Comparison of ENCODE assay signal across 11 cellular contexts in genomic region chr7:5700391-5700985, GRCh38.
DNase-seq lines count a peak whose midpoint lies in the region; ATAC-seq and TF ChIP-seq lines count a peak whose summit lies in the region.
"Had no signal": no experiment of that assay in that cellular context is flagged by ENCODE, and none has a peak within 500 bp of the region (broad histone marks: within the 10 kb centered on the region; RNA-seq: fewer than 3 reads in every experiment).

No MANE protein-coding gene starts in this region.

- no peak overlapping the region for H3K4me3 ChIP-seq in right atrium auricular region
- H3K4me3 ChIP-seq: ovary had no signal

- H3K9me3 Mint-ChIP-seq in activated CD4-positive, alpha-beta memory T cell treated with anti-CD3 and anti-CD28 coated beads, Interleukin-2, amount 10 ng/mL, durations not matched to agents 7 days and 5 days = no peaks in the 10 kb centered on the region
- no peaks in the 10 kb centered on the region for H3K9me3 Mint-ChIP-seq in stimulated activated memory B cell treated with anti-CD40 and anti-IgM and Interleukin-4, amounts not matched to agents 10 μg/mL and 1 μg/mL and 100 μg/mL, for 72 hours

- CTCF ChIA-PET in activated CD4-positive, alpha-beta memory T cell treated with anti-CD3 and anti-CD28 coated beads, Interleukin-2, amount 10 ng/mL, durations not matched to agents 7 days and 5 days (lab: Charles Lee) = interaction anchor here (0.6 to 2.5 kb wide), 5 partner anchors 20 to 206 kb away, joined by 3 to 10 read pairs (median 3); no protein-coding TSS in a partner anchor

- peaks cover 33% of the 10 kb centered on the region for H3K27me3 Mint-ChIP-seq in activated CD4-positive, alpha-beta memory T cell treated with anti-CD3 and anti-CD28 coated beads, Interleukin-2, amount 10 ng/mL, durations not matched to agents 7 days and 5 days
- H3K27me3 Mint-ChIP-seq in stimulated activated memory B cell treated with anti-CD40 and anti-IgM and Interleukin-4, amounts not matched to agents 10 μg/mL and 1 μg/mL and 100 μg/mL, for 72 hours = no peaks in the 10 kb centered on the region

- no peak for ATAC-seq in stimulated activated memory B cell treated with anti-CD40 and anti-IgM and Interleukin-4, amounts not matched to agents 10 μg/mL and 1 μg/mL and 100 μg/mL, for 72 hours
- ATAC-seq in HG03571 (IDR thresholded peaks at IDR 0.05; ENCODE audit: unreplicated experiment) (no peak), GM18873 (IDR thresholded peaks at IDR 0.05; ENCODE audit: low FRiP score, unreplicated experiment) (no peak), HG02884 (IDR thresholded peaks at IDR 0.05; ENCODE audit: unreplicated experiment) (no peak)

- H3K4me1 Mint-ChIP-seq in activated CD4-positive, alpha-beta memory T cell treated with anti-CD3 and anti-CD28 coated beads, Interleukin-2, amount 10 ng/mL, durations not matched to agents 7 days and 5 days = peaks cover 52% of the 10 kb centered on the region
- H3K4me1 Mint-ChIP-seq in stimulated activated memory B cell treated with anti-CD40 and anti-IgM and Interleukin-4, amounts not matched to agents 10 μg/mL and 1 μg/mL and 100 μg/mL, for 72 hours = peaks cover 80% of the 10 kb centered on the region

- no peak for TF ChIP-seq CTCF in right atrium auricular region (IDR thresholded peaks at IDR 0.05)

- no peak overlapping the region for H3K4me3 Mint-ChIP-seq in activated CD4-positive, alpha-beta memory T cell treated with anti-CD3 and anti-CD28 coated beads, Interleukin-2, amount 10 ng/mL, durations not matched to agents 7 days and 5 days
- peak overlapping the region; percentile 22 for H3K4me3 Mint-ChIP-seq in stimulated activated memory B cell treated with anti-CD40 and anti-IgM and Interleukin-4, amounts not matched to agents 10 μg/mL and 1 μg/mL and 100 μg/mL, for 72 hours

- H3K36me3 ChIP-seq in right atrium auricular region = no peaks in the 10 kb centered on the region
- H3K36me3 ChIP-seq: ovary had no signal

- peaks cover 44% of the 10 kb centered on the region for H3K36me3 Mint-ChIP-seq in activated CD4-positive, alpha-beta memory T cell treated with anti-CD3 and anti-CD28 coated beads, Interleukin-2, amount 10 ng/mL, durations not matched to agents 7 days and 5 days (ENCODE audit: low read depth)
- H3K36me3 Mint-ChIP-seq in stimulated activated memory B cell treated with anti-CD40 and anti-IgM and Interleukin-4, amounts not matched to agents 10 μg/mL and 1 μg/mL and 100 μg/mL, for 72 hours = peaks cover 28% of the 10 kb centered on the region

- peaks cover 0 to 84% of the 10 kb centered on the region in 2 donors for H3K4me1 ChIP-seq in right atrium auricular region

- H3K9me3 ChIP-seq in right atrium auricular region = no peaks in the 10 kb centered on the region
- H3K9me3 ChIP-seq: ovary had no signal

- no peaks in the 10 kb centered on the region for H3K27me3 ChIP-seq in right atrium auricular region
- H3K27me3 ChIP-seq: ovary had no signal

- POLR2A ChIA-PET in activated CD4-positive, alpha-beta memory T cell treated with anti-CD3 and anti-CD28 coated beads, Interleukin-2, amount 10 ng/mL, durations not matched to agents 7 days and 5 days (lab: Charles Lee) = interaction anchor here (1.0 to 1.4 kb wide), 2 partner anchors 10 to 12 kb away, joined by 3 to 4 read pairs; no protein-coding TSS in a partner anchor

- peak; percentile 61 for DNase-seq in NCI-H2107 treated with DMSO at 0.1 percent for 48 hours (lab: John Stamatoyannopoulos, UW; ENCODE audit: unreplicated experiment)
- no peak for DNase-seq in NCI-H2107 (lab: John Stamatoyannopoulos, UW)
- no peak for DNase-seq in activated CD4-positive, alpha-beta memory T cell treated with anti-CD3 and anti-CD28 coated beads, Interleukin-2, amount 10 ng/mL, durations not matched to agents 7 days and 5 days
- DNase-seq in right atrium auricular region (ENCODE audit: low spot score) = no peak
- DNase-seq: NCI-H510A treated with DMSO at 0.1 percent for 48 hours, ovary had no signal

- peak overlapping the region; percentile 16 for H3K27ac Mint-ChIP-seq in activated CD4-positive, alpha-beta memory T cell treated with anti-CD3 and anti-CD28 coated beads, Interleukin-2, amount 10 ng/mL, durations not matched to agents 7 days and 5 days
- H3K27ac Mint-ChIP-seq in stimulated activated memory B cell treated with anti-CD40 and anti-IgM and Interleukin-4, amounts not matched to agents 10 μg/mL and 1 μg/mL and 100 μg/mL, for 72 hours = peak overlapping the region; percentile 77

- peak overlapping the region; percentile 87 to 93 for H3K27ac ChIP-seq in right atrium auricular region
- H3K27ac ChIP-seq: 22Rv1 had no signal
